22 cellular contexts compared by ENCODE assay signal in the genomic region with DNA sequence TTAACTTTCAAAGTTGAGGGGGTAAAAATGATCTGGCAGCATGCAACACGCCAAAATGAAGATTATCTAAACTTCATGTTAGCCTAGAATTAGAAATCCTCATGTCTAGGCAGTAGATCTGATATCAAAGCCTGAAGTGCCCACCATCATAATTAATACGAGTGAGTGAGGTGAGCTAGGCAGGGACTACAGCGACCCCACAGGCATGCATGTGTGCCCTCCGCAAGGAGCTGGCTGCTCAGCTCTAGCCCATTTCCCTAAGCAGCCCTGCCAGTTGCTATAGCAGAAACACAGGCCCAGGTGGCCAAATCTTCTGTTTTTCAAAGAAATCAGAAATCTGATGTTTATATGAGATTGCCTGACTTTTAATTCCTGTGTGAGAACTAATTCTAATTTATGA.
DNase-seq lines count a peak whose midpoint lies in the region; ATAC-seq, FAIRE-seq and TF ChIP-seq lines count a peak whose summit lies in the region.
"Had no signal": no experiment of that assay in that cellular context is flagged by ENCODE, and none has a peak within 500 bp of the region (broad histone marks: within the 10 kb centered on the region; RNA-seq: fewer than 3 reads in every experiment).

No MANE protein-coding gene starts in this region.

- H2BK12ac ChIP-seq in H9 (ENCODE audit: insufficient read length, low read depth, low read length), result no peak overlapping the region

- H3K4me1 ChIP-seq in H9 (ENCODE audit: insufficient read depth, low read length), result no peaks in the 10 kb centered on the region
- H3K4me1 ChIP-seq: Peyer's patch had no signal

- no peak overlapping the region for H2AFZ ChIP-seq in H9 (ENCODE audit: low read length)

- H3K9ac ChIP-seq in H9 (ENCODE audit: extremely low read depth, insufficient read length, low read length), result no peak overlapping the region

- no peak overlapping the region for H3T11ph ChIP-seq in H9 (ENCODE audit: low read length)

- no peak overlapping the region for H3K18ac ChIP-seq in H9 (ENCODE audit: insufficient read length, low read depth, low read length)

- POLR2A ChIA-PET in WTC11 (lab: Charles Lee), result interaction anchor here (0.7 kb wide), 1 partner anchor 154 kb away, joined by 3 read pairs; no protein-coding TSS in a partner anchor

- H3K56ac ChIP-seq in H9 (ENCODE audit: insufficient read length, low read depth, low read length), result no peak overlapping the region

- FAIRE-seq in D721Med (lab: Jason Lieb, UNC) (no peak), HTR-8/SVneo (lab: Jason Lieb, UNC) (no peak)
- FAIRE-seq: GM12878 had no signal

- H3K79me2 ChIP-seq in H9 (ENCODE audit: insufficient read depth, low read length), result no peaks in the 10 kb centered on the region

- no peak overlapping the region for H3K4me2 ChIP-seq in H9 (ENCODE audit: insufficient read depth, insufficient read length, low read length)

- no peak overlapping the region for H3K14ac ChIP-seq in H9 (ENCODE audit: insufficient read depth, low read length)

- peaks cover 0 to 2% of the 10 kb centered on the region in 2 experiments; a peak in 1 of 5 replicates for H3K9me3 Mint-ChIP-seq in H9
- peaks cover 16% of the 10 kb centered on the region for H3K9me3 Mint-ChIP-seq in WTC11
- no peaks in the 10 kb centered on the region for H3K9me3 Mint-ChIP-seq in activated CD4-positive, alpha-beta T cell treated with anti-CD3 and anti-CD28 coated beads, Interleukin-2, amount 10 ng/mL, durations not matched to agents 24 days and 14 days
- H3K9me3 Mint-ChIP-seq: HFFc6 had no signal

- H2BK20ac ChIP-seq in H9 (ENCODE audit: low read depth, low read length, poor library complexity, severe bottlenecking), result no peak overlapping the region

- DNase-seq in D721Med (ENCODE audit: insufficient read length, low spot score), result no peak
- peak; percentile 46 for DNase-seq in H9
- peak; percentile 21 for DNase-seq in WTC11 (ENCODE audit: low spot score)
- DNase-seq in left kidney (ENCODE audit: low read depth, low spot score), result peak; percentile 26
- DNase-seq in HTR-8/SVneo (ENCODE audit: insufficient read length, low spot score), result no peak
- no peak for DNase-seq in activated CD4-positive, alpha-beta T cell treated with anti-CD3 and anti-CD28 coated beads, Interleukin-2, amount 10 ng/mL, durations not matched to agents 24 days and 14 days
- no peak for DNase-seq in SKM-1 treated with dmso at 0.1 percent for 144 hours (lab: John Stamatoyannopoulos, UW; ENCODE audit: unreplicated experiment)
- DNase-seq: CD4-positive, alpha-beta T cell; GDM1; GOT3; HFFc6; Karpas-422; MG63; NCI-H1092 treated with DMSO at 0.1 percent for 48 hours; NCI-H2107; NCI-H446; NCI-H748 treated with DMSO at 0.1 percent for 48 hours; Peyer's patch; T-helper 1 cell had no signal

- H3K36me3 Mint-ChIP-seq in H9 (ENCODE audit: insufficient read depth in 1 of 3, low read depth in 3 of 3) (no peaks in the 10 kb centered on the region; a peak in 1 of 7 replicates), WTC11 (no peaks in the 10 kb centered on the region)
- no peaks in the 10 kb centered on the region for H3K36me3 Mint-ChIP-seq in activated CD4-positive, alpha-beta T cell treated with anti-CD3 and anti-CD28 coated beads, Interleukin-2, amount 10 ng/mL, durations not matched to agents 24 days and 14 days (ENCODE audit: low read depth)

- H3K27me3 ChIP-seq in H9 (ENCODE audit: insufficient read depth, low read length), result no peaks in the 10 kb centered on the region
- H3K27me3 ChIP-seq: MG63, Peyer's patch had no signal

- H3K4me1 Mint-ChIP-seq in H9, result peaks cover under 1% of the 10 kb centered on the region in 2 experiments; a peak in 3 of 4 replicates
- H3K4me1 Mint-ChIP-seq in WTC11, result peaks cover under 1% of the 10 kb centered on the region; the same call in 1 of the 2 replicates
- H3K4me1 Mint-ChIP-seq in activated CD4-positive, alpha-beta T cell treated with anti-CD3 and anti-CD28 coated beads, Interleukin-2, amount 10 ng/mL, durations not matched to agents 24 days and 14 days, result no peaks in the 10 kb centered on the region
- H3K4me1 Mint-ChIP-seq: B cell had no signal

- no peak overlapping the region for H4K91ac ChIP-seq in H9 (ENCODE audit: insufficient read length, low read depth, low read length)

- H3K27me3 Mint-ChIP-seq in H9 (ENCODE audit: low read depth) (no peaks in the 10 kb centered on the region), WTC11 (ENCODE audit: low read depth) (no peaks in the 10 kb centered on the region)
- H3K27me3 Mint-ChIP-seq in activated CD4-positive, alpha-beta T cell treated with anti-CD3 and anti-CD28 coated beads, Interleukin-2, amount 10 ng/mL, durations not matched to agents 24 days and 14 days, result no peaks in the 10 kb centered on the region

- no peak overlapping the region for H3K4me3 Mint-ChIP-seq in H9
- H3K4me3 Mint-ChIP-seq in WTC11, result no peak overlapping the region
- no peak overlapping the region for H3K4me3 Mint-ChIP-seq in activated CD4-positive, alpha-beta T cell treated with anti-CD3 and anti-CD28 coated beads, Interleukin-2, amount 10 ng/mL, durations not matched to agents 24 days and 14 days
- H3K4me3 Mint-ChIP-seq: B cell; CD4-positive, alpha-beta T cell; HFFc6 had no signal

- no peaks in the 10 kb centered on the region for H3K79me1 ChIP-seq in H9 (ENCODE audit: insufficient read depth, low read depth, low read length, poor library complexity, severe bottlenecking)

- no CpG with 5 or more reads among the region's 4 CpGs for WGBS in H9 (ENCODE audit: extremely low coverage, insufficient read length, low lambda C conversion rate)

- H2BK5ac ChIP-seq in H9 (ENCODE audit: insufficient read length, low read length), result no peak overlapping the region

- no peak overlapping the region for H3K23ac ChIP-seq in H9 (ENCODE audit: insufficient read length, low read depth, low read length)

- CTCF ChIA-PET in WTC11 (lab: Charles Lee), result interaction anchor here (0.6 to 1.5 kb wide), 6 partner anchors 24 to 600 kb away, joined by 3 to 6 read pairs (median 3); no protein-coding TSS in a partner anchor

- no peak overlapping the region for H3K27ac ChIP-seq in H9 (ENCODE audit: insufficient read length, low read depth, low read length)
- H3K27ac ChIP-seq: Peyer's patch had no signal

- H3K9me3 ChIP-seq in H9 (ENCODE audit: control insufficient read depth, low read depth, low read length), result no peaks in the 10 kb centered on the region
- H3K9me3 ChIP-seq: MG63, Peyer's patch had no signal

- H3K4ac ChIP-seq in H9 (ENCODE audit: low read depth, low read length), result no peak overlapping the region

- no peak overlapping the region for H2BK15ac ChIP-seq in H9 (ENCODE audit: low read depth, low read length)

- H2BK120ac ChIP-seq in H9 (ENCODE audit: low read depth, low read length, poor library complexity, severe bottlenecking), result no peak overlapping the region

- peak; percentile 94 for ATAC-seq in WTC11
- ATAC-seq: GM12878, Right ventricle myocardium inferior had no signal

- TF ChIP-seq CTCF in D721Med (IDR thresholded peaks at IDR 0.05; ENCODE audit: insufficient read depth, missing control alignments), result peak; percentile 30
- TF ChIP-seq CTCF in H9 (conservative IDR thresholded peaks at IDR 0.05), result peak; percentile 40
- TF ChIP-seq CTCF in WTC11 (IDR thresholded peaks at IDR 0.05), result no peak

- H4K8ac ChIP-seq in H9 (replicated peaks; ENCODE audit: insufficient read length, low read depth, low read length), result no peak overlapping the region

- no peak overlapping the region for H2AK5ac ChIP-seq in H9 (ENCODE audit: insufficient read length, low read length)

- H4K5ac ChIP-seq in H9 (ENCODE audit: insufficient read length, low read depth, low read length), result no peak overlapping the region

- no peak overlapping the region for H3K27ac Mint-ChIP-seq in H9
- H3K27ac Mint-ChIP-seq in WTC11, result no peak overlapping the region
- no peak overlapping the region for H3K27ac Mint-ChIP-seq in activated CD4-positive, alpha-beta T cell treated with anti-CD3 and anti-CD28 coated beads, Interleukin-2, amount 10 ng/mL, durations not matched to agents 24 days and 14 days
- H3K27ac Mint-ChIP-seq: B cell; CD4-positive, alpha-beta T cell; HFFc6 had no signal

- no peaks in the 10 kb centered on the region for H4K20me1 ChIP-seq in H9 (ENCODE audit: control insufficient read depth, insufficient read depth, insufficient read length)

- H3K23me2 ChIP-seq in H9 (ENCODE audit: insufficient read length, low read depth, low read length, poor library complexity, severe bottlenecking), result no peaks in the 10 kb centered on the region

- intact Hi-C loops in activated CD4-positive, alpha-beta T cell treated with anti-CD3 and anti-CD28 coated beads, Interleukin-2, amount 10 ng/mL, durations not matched to agents 24 days and 14 days (cut with micrococcal nuclease), result no loop called here

TF ChIP-seq in WTC11, 78 proteins besides CTCF, POLR2A, EP300 and RAD21 (continues in another document):
- TF ChIP-seq PRDM15 (CRISPR knock-in tag; IDR thresholded peaks at IDR 0.05), result no peak
- no peak for TF ChIP-seq RELA (CRISPR knock-in tag; IDR thresholded peaks at IDR 0.05; ENCODE audit: borderline replicate concordance)
- no peak for TF ChIP-seq ZBTB21 (CRISPR knock-in tag; IDR thresholded peaks at IDR 0.05; ENCODE audit: borderline replicate concordance)
- TF ChIP-seq GRHL2 (CRISPR knock-in tag; IDR thresholded peaks at IDR 0.05; ENCODE audit: insufficient replicate concordance, severe bottlenecking), result no peak
- no peak for TF ChIP-seq ZNF263 (CRISPR knock-in tag; IDR thresholded peaks at IDR 0.05; ENCODE audit: low read depth)

Comparison
In these comparisons a context has a peak if more than half of its experiments do, and no peak if none do; other contexts are left out.
1. DNase-seq: peak in H9 (single experiment), WTC11 (single experiment) and left kidney (single experiment); none in D721Med (single experiment), HTR-8/SVneo (single experiment), activated CD4-positive, alpha-beta T cell treated with anti-CD3 and anti-CD28 coated beads, Interleukin-2, amount 10 ng/mL, durations not matched to agents 24 days and 14 days (single experiment) and SKM-1 treated with dmso at 0.1 percent for 144 hours (single experiment).